9 cellular contexts compared by ENCODE assay signal in the genomic region with DNA sequence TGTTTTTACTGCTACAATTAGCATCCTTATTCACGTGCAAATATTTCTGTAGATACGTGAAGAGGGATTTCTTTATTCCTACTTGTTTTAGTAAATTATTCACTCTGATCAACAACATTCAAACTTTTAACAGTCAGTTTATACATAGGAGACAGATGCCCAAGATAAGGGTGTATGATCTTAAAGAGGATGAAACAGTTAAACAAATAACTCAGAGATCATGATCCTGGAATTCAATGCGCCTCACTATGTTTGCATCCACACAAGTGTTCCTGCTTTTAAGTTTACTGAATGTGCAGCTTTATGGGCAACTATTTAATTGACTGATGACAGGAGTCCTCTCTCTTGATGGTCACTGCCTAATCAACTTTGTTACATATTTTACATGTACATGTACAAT.
"Had no signal": no experiment of that assay in that cellular context is flagged by ENCODE, and none has a peak within 500 bp of the region (broad histone marks: within the 10 kb centered on the region; RNA-seq: fewer than 3 reads in every experiment).

No MANE protein-coding gene starts in this region.

- H3K36me3 ChIP-seq: HAP-1 had no signal

- DNase-seq: GOT3, H7, HFFc6, IMR-90, KG1 had no signal

- H3K4me3 ChIP-seq: HAP-1, K562 had no signal

- ATAC-seq: HCT116, K562 had no signal

- FAIRE-seq: K562 had no signal

- H3K27ac ChIP-seq: HL-60 had no signal

- H3K4me1 ChIP-seq: HAP-1 had no signal

- H3K9me3 ChIP-seq: HAP-1 had no signal
